Comparison of ENCODE assay signal across 8 cellular contexts in the genomic region with DNA sequence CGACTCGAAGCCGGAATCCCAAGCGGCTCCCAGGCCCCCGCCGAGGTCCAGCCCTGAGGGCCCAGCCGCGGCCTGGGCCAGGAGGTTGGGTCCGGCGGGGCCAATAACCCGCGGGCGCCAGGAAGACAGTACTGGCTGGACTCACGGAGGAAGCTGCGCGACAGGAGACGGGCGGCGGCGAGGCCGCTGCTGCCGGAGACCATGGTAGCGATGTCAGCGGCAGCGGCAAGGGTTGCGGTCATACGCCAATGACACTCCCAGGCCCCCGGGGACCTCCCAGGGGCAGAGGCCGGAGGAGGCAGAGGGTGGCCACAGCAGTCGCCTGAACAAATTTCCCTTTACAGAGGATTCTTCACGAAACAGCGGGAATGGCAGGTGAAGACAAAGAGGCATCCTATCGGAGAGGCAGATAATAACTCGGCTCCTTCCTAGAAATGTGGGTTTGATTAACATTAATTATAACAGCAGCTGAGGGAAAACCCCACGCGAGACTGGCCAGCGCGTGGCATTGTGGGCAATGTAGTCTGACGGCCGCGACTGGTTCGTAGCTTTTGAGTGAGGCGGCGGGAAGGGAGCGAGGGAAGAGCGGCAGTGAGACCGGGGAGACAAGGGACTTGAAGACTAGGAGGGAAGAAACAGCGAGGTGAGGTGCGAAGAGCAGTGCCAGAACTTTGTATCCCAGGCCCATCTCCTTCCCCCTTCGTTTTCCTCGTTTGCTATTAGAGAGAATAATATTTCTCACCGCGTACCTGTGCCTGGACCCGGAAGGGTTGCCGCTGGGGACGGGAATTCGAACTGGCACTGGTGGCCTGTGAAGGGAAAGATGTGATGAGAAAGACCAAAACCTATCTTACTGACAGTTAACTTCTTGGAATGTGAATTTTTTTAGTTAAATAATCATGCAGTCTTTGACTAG. TPM values are rescaled to one million over a fixed set of nuclear protein-coding genes. Genes with fewer than 3 reads are reported as not detected.
A peak's percentile ranks its signal among the peaks of the same experiment; 100 is the strongest.
DNase-seq lines count a peak whose midpoint lies in the region; ATAC-seq lines count a peak whose summit lies in the region.

A gene (minus strand): TSS at position 253 of the 916 bp plus-strand sequence. CDS start 11 bp downstream, at position 242.

- DNase-seq in COLO668 (lab: John Stamatoyannopoulos, UW; ENCODE audit: unreplicated experiment) (peak; percentile 89), HT1080 (ENCODE audit: low read depth) (peak; percentile 82), NOMO-1 treated with DMSO at 0.1 percent for 48 hours (lab: John Stamatoyannopoulos, UW; ENCODE audit: unreplicated experiment) (peak; percentile 82), memory B cell (ENCODE audit: low spot score in 2 of 2) (peak; percentile 77 to 87)
- peak; percentile 61 to 71 for DNase-seq in activated CD8-positive, alpha-beta memory T cell treated with anti-CD3 and anti-CD28 coated beads for 4 hours (ENCODE audit: low read depth in 2 of 2)
- peak; percentile 83 to 89 (median 83) for DNase-seq in effector memory CD8-positive, alpha-beta T cell
- peak; percentile 75 for DNase-seq in stimulated activated CD8-positive, alpha-beta memory T cell treated with anti-CD3 and anti-CD28 coated beads, Interleukin-12 subunit alpha, Interleukin-12 subunit beta, amount 100 ng/mL, for 4 hours (ENCODE audit: low read depth)

- H3K9me3 Mint-ChIP-seq in effector memory CD8-positive, alpha-beta T cell, result no peaks in the 10 kb centered on the region
- H3K9me3 Mint-ChIP-seq in memory B cell, result no peaks in the 10 kb centered on the region

- peaks cover 3% of the 10 kb centered on the region for H3K36me3 Mint-ChIP-seq in effector memory CD8-positive, alpha-beta T cell (ENCODE audit: insufficient read depth)
- H3K36me3 Mint-ChIP-seq in memory B cell, result peaks cover 4% of the 10 kb centered on the region

- peak within 1 kb of the TSS; percentile 99 to 100 for H3K27ac Mint-ChIP-seq in effector memory CD8-positive, alpha-beta T cell
- peak within 1 kb of the TSS; percentile 98 for H3K27ac Mint-ChIP-seq in memory B cell

- peak; percentile 94 for ATAC-seq in GM21360 (IDR thresholded peaks at IDR 0.05; ENCODE audit: unreplicated experiment)
- peak; percentile 96 for ATAC-seq in effector memory CD8-positive, alpha-beta T cell (replicated peaks)
- peak; percentile 94 for ATAC-seq in memory B cell (ENCODE audit: low read depth)

- H3K27me3 Mint-ChIP-seq in effector memory CD8-positive, alpha-beta T cell, result no peaks in the 10 kb centered on the region
- no peaks in the 10 kb centered on the region for H3K27me3 Mint-ChIP-seq in memory B cell

- H3K4me3 Mint-ChIP-seq in effector memory CD8-positive, alpha-beta T cell, result peak within 1 kb of the TSS; percentile 87 to 92
- peak within 1 kb of the TSS; percentile 93 for H3K4me3 Mint-ChIP-seq in memory B cell

- H3K4me1 Mint-ChIP-seq in effector memory CD8-positive, alpha-beta T cell (ENCODE audit: low read depth in 2 of 2), result peaks cover 35 to 36% of the 10 kb centered on the region in 2 donors
- peaks cover 31% of the 10 kb centered on the region for H3K4me1 Mint-ChIP-seq in memory B cell

RNA-seq across cellular contexts. Expression of the gene that starts here (rescaled TPM):
- 94.7 and 97.1 TPM in 2 replicates for total RNA-seq in HT1080 (2014; rRNA removed; shearing (Covaris generic))
- polyA plus RNA-seq in HT1080 (2015; cell fraction: cytosol; rRNA removed), result 115 and 122 TPM in 2 replicates
- 138 and 152 TPM in 2 replicates for polyA plus RNA-seq in HT1080 (2015; cell fraction: nucleus; rRNA removed)

Comparison
In these comparisons a context has a peak if more than half of its experiments do, and no peak if none do; other contexts are left out.
1. Peak in every context shown above with its lines: DNase-seq and ATAC-seq.